ENCODE assay signal across 7 cellular contexts in the genomic region with DNA sequence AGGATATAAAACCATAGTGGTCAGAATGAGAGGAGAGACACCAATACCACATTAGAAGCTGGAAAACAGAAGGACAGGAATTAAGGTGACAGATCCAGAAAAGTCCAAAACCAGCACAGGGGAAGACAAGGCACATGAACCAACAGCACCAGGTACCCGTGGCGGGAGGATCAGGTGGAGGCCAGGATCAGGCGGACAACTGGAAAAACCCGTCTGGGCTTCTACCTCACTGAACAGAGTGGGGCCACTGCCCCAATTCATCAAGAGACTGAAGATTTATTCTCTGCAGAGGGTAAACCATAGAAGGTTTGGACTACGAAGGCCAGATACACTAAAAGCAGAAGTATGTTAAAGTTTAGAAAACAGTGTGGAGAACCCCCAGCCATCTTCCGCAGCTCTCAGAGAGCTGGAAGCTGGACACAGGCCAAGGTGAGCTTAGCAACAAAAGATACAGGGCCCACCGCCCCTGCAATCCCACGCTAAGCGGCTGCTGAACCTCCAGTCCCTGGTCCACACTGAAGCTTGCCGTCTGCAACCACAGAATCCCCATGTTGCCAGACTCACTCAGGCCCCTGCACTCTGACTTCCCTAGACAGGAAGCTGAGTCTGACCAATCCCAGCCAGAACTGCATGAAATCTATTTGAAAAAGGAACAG. TPM values are rescaled to one million over a fixed set of nuclear protein-coding genes. Genes with fewer than 3 reads are reported as not detected.
DNase-seq lines count a peak whose midpoint lies in the region; ATAC-seq and TF ChIP-seq lines count a peak whose summit lies in the region.

No MANE protein-coding gene starts in this region.

- ATAC-seq in esophagus mucosa (peak; percentile 63), HG03196 (IDR thresholded peaks at IDR 0.05; ENCODE audit: unreplicated experiment) (no peak)
- ATAC-seq in stimulated activated memory B cell treated with anti-CD40 and anti-IgM and Interleukin-4, amounts not matched to agents 10 μg/mL and 1 μg/mL and 100 μg/mL, for 72 hours, result peak; percentile 73

- in situ Hi-C loops in GM13977 (cut with MboI; ENCODE audit: low pct_unique_long_range_greater_than_20kb, low sequenced_read_pairs, unreplicated experiment), result no loop called here

- no peaks in the 10 kb centered on the region for H3K27me3 Mint-ChIP-seq in stimulated activated memory B cell treated with anti-CD40 and anti-IgM and Interleukin-4, amounts not matched to agents 10 μg/mL and 1 μg/mL and 100 μg/mL, for 72 hours

- H3K4me3 Mint-ChIP-seq in stimulated activated memory B cell treated with anti-CD40 and anti-IgM and Interleukin-4, amounts not matched to agents 10 μg/mL and 1 μg/mL and 100 μg/mL, for 72 hours, result no peak overlapping the region

- peak overlapping the region; percentile 71 for H3K27ac Mint-ChIP-seq in stimulated activated memory B cell treated with anti-CD40 and anti-IgM and Interleukin-4, amounts not matched to agents 10 μg/mL and 1 μg/mL and 100 μg/mL, for 72 hours

- H3K36me3 Mint-ChIP-seq in stimulated activated memory B cell treated with anti-CD40 and anti-IgM and Interleukin-4, amounts not matched to agents 10 μg/mL and 1 μg/mL and 100 μg/mL, for 72 hours, result peaks cover 8% of the 10 kb centered on the region

- DNase-seq in GM20000 (ENCODE audit: low spot score), result peak; percentile 32
- DNase-seq in NCI-H226, result peak; percentile 52
- DNase-seq in GM13977 (ENCODE audit: low spot score), result no peak
- DNase-seq in NCI-H1930 (lab: John Stamatoyannopoulos, UW), result no peak

- H3K4me1 Mint-ChIP-seq in stimulated activated memory B cell treated with anti-CD40 and anti-IgM and Interleukin-4, amounts not matched to agents 10 μg/mL and 1 μg/mL and 100 μg/mL, for 72 hours, result peaks cover 46% of the 10 kb centered on the region

- no peaks in the 10 kb centered on the region for H3K9me3 Mint-ChIP-seq in stimulated activated memory B cell treated with anti-CD40 and anti-IgM and Interleukin-4, amounts not matched to agents 10 μg/mL and 1 μg/mL and 100 μg/mL, for 72 hours

- TF ChIP-seq CTCF in GM20000 (IDR thresholded peaks at IDR 0.05; ENCODE audit: extremely low read depth, missing control alignments) (no peak), GM13977 (IDR thresholded peaks at IDR 0.05; ENCODE audit: extremely low read depth, insufficient read depth, missing control alignments) (no peak)

RNA-seq across cellular contexts. Expression of a gene that starts 29.9 kb away (rescaled TPM):
- 29.4 TPM for total RNA-seq in esophagus mucosa

RNA-seq across cellular contexts. Expression of a gene that starts 46.7 kb away (rescaled TPM):
- total RNA-seq in esophagus mucosa, result 8.6 TPM

Comparison
In these comparisons a context has a peak if more than half of its experiments do, and no peak if none do; other contexts are left out.
1. DNase-seq: peak in GM20000 (single experiment) and NCI-H226 (single experiment); none in GM13977 (single experiment) and NCI-H1930 (0 of 2).